ENCODE assay signal across 12 cellular contexts in the genomic region with DNA sequence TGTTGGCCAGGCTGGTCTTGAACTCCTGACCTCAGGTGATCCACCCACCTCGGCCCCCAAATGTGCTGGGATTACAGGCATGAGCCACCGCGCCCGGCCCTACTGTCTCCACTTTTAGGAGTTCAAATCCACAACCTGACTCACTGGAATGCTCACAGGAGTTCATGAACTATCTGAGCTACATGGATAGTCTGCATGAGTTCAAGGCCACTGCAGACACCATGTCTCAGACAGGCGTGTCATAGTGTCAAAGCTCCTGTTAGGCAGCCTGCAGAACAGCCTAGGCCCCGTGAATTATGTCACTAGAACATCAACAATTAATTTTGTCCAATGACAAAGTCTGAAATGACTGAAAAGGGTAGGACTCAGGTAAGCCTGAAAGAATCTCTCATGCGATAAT. TPM values are rescaled to one million over a fixed set of nuclear protein-coding genes. Genes with fewer than 3 reads are reported as not detected.
A peak's percentile ranks its signal among the peaks of the same experiment; 100 is the strongest.
DNase-seq lines count a peak whose midpoint lies in the region; ATAC-seq and TF ChIP-seq lines count a peak whose summit lies in the region.
"Had no signal": no experiment of that assay in that cellular context is flagged by ENCODE, and none has a peak within 500 bp of the region (broad histone marks: within the 10 kb centered on the region; RNA-seq: fewer than 3 reads in every experiment).

No MANE protein-coding gene starts in this region.

- H3K4me2 ChIP-seq in PC-9, result peak overlapping the region; percentile 11; the same call in 1 of the 2 replicates

- H3K9me3 ChIP-seq in right atrium auricular region, result no peaks in the 10 kb centered on the region
- no peaks in the 10 kb centered on the region for H3K9me3 ChIP-seq in PC-9 (ENCODE audit: insufficient read depth, low read depth)
- H3K9me3 ChIP-seq in spleen, result no peaks in the 10 kb centered on the region

- POLR2A ChIA-PET in PC-9 (lab: Charles Lee; ENCODE audit: unreplicated experiment), result no interaction called here

- H3F3A ChIP-seq in PC-9 (ENCODE audit: insufficient read depth, low read depth), result peaks cover 19% of the 10 kb centered on the region; the same call in 1 of the 2 replicates

- no peaks in the 10 kb centered on the region for H3K79me2 ChIP-seq in PC-9 (ENCODE audit: low read depth)

- no peaks in the 10 kb centered on the region for H4K20me1 ChIP-seq in PC-9 (ENCODE audit: insufficient read depth)

- intact Hi-C loops in left ventricle myocardium superior (cut with micrococcal nuclease), result no loop called here
- intact Hi-C loops in PC-9 (cut with micrococcal nuclease; ENCODE audit: unreplicated experiment), result no loop called here
- intact Hi-C loops in spleen (cut with DNase I; ENCODE audit: low total_unique reads), result no loop called here
- intact Hi-C loops in dorsolateral prefrontal cortex (cut with DNase I), result no loop called here

- no peaks in the 10 kb centered on the region for H3K36me3 ChIP-seq in right atrium auricular region
- no peaks in the 10 kb centered on the region for H3K36me3 ChIP-seq in PC-9 (ENCODE audit: low read depth)
- no peaks in the 10 kb centered on the region for H3K36me3 ChIP-seq in spleen

- no peak for TF ChIP-seq CTCF in right atrium auricular region (IDR thresholded peaks at IDR 0.05)
- TF ChIP-seq CTCF in PC-9 (conservative IDR thresholded peaks at IDR 0.05), result no peak
- TF ChIP-seq CTCF in spleen (IDR thresholded peaks at IDR 0.05 in 8 of 11, conservative IDR thresholded peaks at IDR 0.05 in 3 of 11), result no peak
- TF ChIP-seq CTCF in dorsolateral prefrontal cortex (IDR thresholded peaks at IDR 0.05 in 54 of 56, conservative IDR thresholded peaks at IDR 0.05 in 2 of 56; ENCODE audit: low read depth in 1 of 56, partially characterized antibody in 56 of 56), result no peak

- no peak overlapping the region for H2AFZ ChIP-seq in PC-9

- H3K27me3 ChIP-seq in right atrium auricular region (no peaks in the 10 kb centered on the region), PC-9 (ENCODE audit: insufficient read depth, low read depth) (peaks cover 9% of the 10 kb centered on the region; the same call in 1 of the 2 replicates), spleen (replicated peaks in 1 of 7) (peaks cover 2 to 56% (median 45%) of the 10 kb centered on the region in 7 donors), dorsolateral prefrontal cortex (peaks cover 0 to 40% (median 23%) of the 10 kb centered on the region in 45 donors)

- no peak for TF ChIP-seq POLR2A in spleen (IDR thresholded peaks at IDR 0.05)

- H3K9me2 ChIP-seq in PC-9 (ENCODE audit: insufficient read depth), result no peaks in the 10 kb centered on the region

- no peak for ATAC-seq in left ventricle myocardium superior
- peak; percentile 77 for ATAC-seq in esophagus mucosa
- ATAC-seq: GM23338 had no signal

- CTCF ChIA-PET in PC-9 (lab: Charles Lee), result no interaction called here

- H3K4me3 ChIP-seq in right atrium auricular region (no peak overlapping the region), PC-9 (no peak overlapping the region), spleen (no peak overlapping the region), dorsolateral prefrontal cortex (no peak overlapping the region)

- H3K27ac ChIP-seq in right atrium auricular region (peak overlapping the region; percentile 82 to 85), PC-9 (peak overlapping the region; percentile 5; the same call in 1 of the 2 replicates), spleen (no peak overlapping the region), dorsolateral prefrontal cortex (peak overlapping the region in 1 of 59 donors; percentile 94)

- BruUV-seq in PC-9 (replicated peaks; lab: Mats Ljungman, UMichigan), result no TSS peak

- H3K4me1 ChIP-seq in right atrium auricular region (peaks cover 0 to 20% of the 10 kb centered on the region in 2 donors), PC-9 (replicated peaks; ENCODE audit: insufficient read depth) (peaks cover 42% of the 10 kb centered on the region), spleen (peaks cover 5 to 37% (median 23%) of the 10 kb centered on the region in 6 donors)

- DNase-seq in right atrium auricular region (ENCODE audit: low spot score) (no peak), left ventricle myocardium superior (no peak), PC-9 (no peak), spleen (peak; percentile 45), COLO668 (lab: John Stamatoyannopoulos, UW; ENCODE audit: unreplicated experiment) (no peak), dorsolateral prefrontal cortex (no peak)
- DNase-seq: CD4-positive, alpha-beta T cell; DMS79 treated with DMSO at 0.1 percent for 48 hours; EL; H7 had no signal

- 89 to 95% (median 90%) methylated on average over 6 to 7 of the region's 7 CpGs for whole genome bisulfite sequencing in spleen, 5 donors

RNA-seq across cellular contexts. Expression of a gene that starts 38.3 kb away (rescaled TPM):
- 100 to 1,000 TPM; 163 to 238 TPM for total RNA-seq in right atrium auricular region
- total RNA-seq in left ventricle myocardium superior, result 580 TPM
- total RNA-seq in PC-9 (2021), result 4.8 and 6.0 TPM in 2 replicates
- 31.6 TPM for total RNA-seq in esophagus mucosa
- total RNA-seq in spleen, result 100 to 1,000 TPM in 1 of 7 donors, 10 to 100 TPM in 6; 22.3 to 115 (median 70.2) TPM
- polyA plus RNA-seq in spleen, result 10 to 100 TPM in 1 of 3 donors, 1 to 10 TPM in 2; 9.4 to 31.3 (median 9.6) TPM
- 1,000 to 10,000 TPM in 17 of 120 experiments, 100 to 1,000 TPM in 103; 366 to 1,232 (median 838) TPM for total RNA-seq in dorsolateral prefrontal cortex

RNA-seq across cellular contexts. Expression of a gene that starts 53.7 kb away (rescaled TPM):
- total RNA-seq in right atrium auricular region, result 10 to 100 TPM; 11.9 to 12.9 TPM
- total RNA-seq in left ventricle myocardium superior, result 15.3 TPM
- 19.2 and 21.4 TPM in 2 replicates for total RNA-seq in PC-9 (2021)
- 11.7 TPM for total RNA-seq in esophagus mucosa
- 10 to 100 TPM; 13.7 to 32.3 (median 18.2) TPM for total RNA-seq in spleen
- polyA plus RNA-seq in spleen, result 10 to 100 TPM in 2 of 3 donors, 1 to 10 TPM in 1; 8.9 to 11.5 (median 10.7) TPM
- total RNA-seq in dorsolateral prefrontal cortex, result 10 to 100 TPM; 14.5 to 47.1 (median 26.3) TPM

Comparison
In these comparisons a context has a peak if more than half of its experiments do, and no peak if none do; other contexts are left out.
1. H3K27ac ChIP-seq: peak in right atrium auricular region (2 of 2) and PC-9 (single experiment); none in spleen (0 of 8).